8 cellular contexts compared by ENCODE assay signal in the genomic region with DNA sequence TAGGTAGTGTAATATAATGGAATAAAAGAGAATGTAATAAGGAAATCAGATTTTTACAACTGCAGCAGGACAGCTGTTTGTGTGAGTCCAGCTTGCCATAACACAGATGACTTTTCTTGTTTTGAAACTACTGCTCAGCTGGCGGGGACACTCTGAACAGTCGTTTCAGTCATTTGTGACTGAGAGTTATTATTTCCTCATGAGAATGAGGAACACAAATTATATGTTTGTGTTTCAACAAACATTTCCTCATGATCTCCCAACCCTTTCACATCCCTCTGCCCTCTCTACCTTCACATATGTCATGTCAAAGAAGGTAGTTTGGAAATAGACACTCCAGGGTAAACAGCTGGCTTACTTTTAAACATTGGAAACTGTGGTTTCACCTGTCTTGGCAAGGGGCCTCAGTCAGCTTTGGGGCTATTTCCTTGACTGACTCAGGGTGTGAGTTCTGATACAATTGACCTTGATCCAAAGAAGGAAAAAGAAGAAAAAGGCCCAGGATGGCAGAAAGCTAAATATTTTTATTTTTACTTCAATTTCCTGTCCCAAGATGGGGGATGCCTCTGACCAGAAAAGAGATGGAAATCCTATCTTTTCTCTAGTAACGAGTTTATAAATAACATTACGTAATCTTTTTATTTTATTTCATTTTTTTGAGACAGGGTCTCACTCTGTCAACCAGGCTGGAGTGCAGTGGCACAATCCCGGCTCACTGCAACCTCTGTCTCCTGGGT. TPM values are rescaled to one million over a fixed set of nuclear protein-coding genes. Genes with fewer than 3 reads are reported as not detected.
DNase-seq lines count a peak whose midpoint lies in the region; ATAC-seq, FAIRE-seq and TF ChIP-seq lines count a peak whose summit lies in the region.

No MANE protein-coding gene starts in this region.

- TF ChIP-seq CTCF in foreskin fibroblast (IDR thresholded peaks at IDR 0.05; ENCODE audit: low read depth, low read length): no peak

- peak overlapping the region; percentile 90 for H3K27ac ChIP-seq in SJSA1
- H3K27ac ChIP-seq in small intestine (ENCODE audit: low read depth in 1 of 2, low read length in 1 of 2): peak overlapping the region; percentile 94 to 98

- DNase-seq in Right ventricle myocardium inferior (ENCODE audit: missing footprints) (no peak), cardiac septum (ENCODE audit: low spot score) (no peak), SJSA1 (ENCODE audit: low read depth in 1 of 2, low spot score in 2 of 2) (no peak), foreskin fibroblast (no peak), small intestine (no peak), anterior cingulate cortex (lab: John Stamatoyannopoulos, UW) (no peak)
- DNase-seq in effector CD4-positive, alpha-beta T cell: no peak

- H3K27me3 ChIP-seq in SJSA1 (replicated peaks): no peaks in the 10 kb centered on the region
- no peaks in the 10 kb centered on the region for H3K27me3 ChIP-seq in small intestine (ENCODE audit: control insufficient read depth in 2 of 2, insufficient read depth in 2 of 2, low read length in 2 of 2)

- 37 to 60% (median 50%) methylated on average over 5 of the region's 5 CpGs for WGBS in small intestine, 3 donors

- H3K36me3 ChIP-seq in SJSA1 (peaks cover 8% of the 10 kb centered on the region), small intestine (ENCODE audit: control insufficient read depth in 2 of 2, insufficient read depth in 2 of 2, low read length in 2 of 2) (peaks cover 0 to 1% of the 10 kb centered on the region in 2 donors)

- no peak for FAIRE-seq in small intestine (lab: Jason Lieb, UNC)

- peak; percentile 47 for ATAC-seq in Right ventricle myocardium inferior
- peak; percentile 65 for ATAC-seq in HG03135 (IDR thresholded peaks at IDR 0.05; ENCODE audit: unreplicated experiment)

- no peaks in the 10 kb centered on the region for H3K9me3 ChIP-seq in SJSA1 (replicated peaks)
- no peaks in the 10 kb centered on the region for H3K9me3 ChIP-seq in small intestine (ENCODE audit: control insufficient read depth, low read depth)

- intact Hi-C loops in Right ventricle myocardium inferior (cut with DNase I): no loop called here
- intact Hi-C loops in cardiac septum (cut with DNase I): no loop called here

- H3K4me1 ChIP-seq in SJSA1 (replicated peaks) (peaks cover 19% of the 10 kb centered on the region), small intestine (ENCODE audit: control insufficient read depth in 2 of 2, insufficient read depth in 1 of 2, low read depth in 1 of 2, low read length in 1 of 2) (peaks cover 0 to 5% of the 10 kb centered on the region in 2 donors)

- H3K4me3 ChIP-seq in SJSA1 (peak overlapping the region; percentile 46), foreskin fibroblast (ENCODE audit: low read depth in 1 of 2, low read length in 2 of 2) (peak overlapping the region; percentile 59 to 62), small intestine (ENCODE audit: low read depth in 1 of 2, low read length in 2 of 2) (peak overlapping the region; percentile 34 to 50)

RNA-seq across cellular contexts. Expression of a gene that starts 0.6 kb away (rescaled TPM):
- total RNA-seq in Right ventricle myocardium inferior (6.1 TPM), cardiac septum (4.0 TPM)
- total RNA-seq in SJSA1 (2014; rRNA removed; shearing (Covaris generic)): 14.3 and 36.8 TPM in 2 replicates
- 10 to 100 TPM; 11.8 to 15.4 (median 13.5) TPM for polyA plus RNA-seq in small intestine
